2 cellular contexts compared by ENCODE assay signal in the genomic region with DNA sequence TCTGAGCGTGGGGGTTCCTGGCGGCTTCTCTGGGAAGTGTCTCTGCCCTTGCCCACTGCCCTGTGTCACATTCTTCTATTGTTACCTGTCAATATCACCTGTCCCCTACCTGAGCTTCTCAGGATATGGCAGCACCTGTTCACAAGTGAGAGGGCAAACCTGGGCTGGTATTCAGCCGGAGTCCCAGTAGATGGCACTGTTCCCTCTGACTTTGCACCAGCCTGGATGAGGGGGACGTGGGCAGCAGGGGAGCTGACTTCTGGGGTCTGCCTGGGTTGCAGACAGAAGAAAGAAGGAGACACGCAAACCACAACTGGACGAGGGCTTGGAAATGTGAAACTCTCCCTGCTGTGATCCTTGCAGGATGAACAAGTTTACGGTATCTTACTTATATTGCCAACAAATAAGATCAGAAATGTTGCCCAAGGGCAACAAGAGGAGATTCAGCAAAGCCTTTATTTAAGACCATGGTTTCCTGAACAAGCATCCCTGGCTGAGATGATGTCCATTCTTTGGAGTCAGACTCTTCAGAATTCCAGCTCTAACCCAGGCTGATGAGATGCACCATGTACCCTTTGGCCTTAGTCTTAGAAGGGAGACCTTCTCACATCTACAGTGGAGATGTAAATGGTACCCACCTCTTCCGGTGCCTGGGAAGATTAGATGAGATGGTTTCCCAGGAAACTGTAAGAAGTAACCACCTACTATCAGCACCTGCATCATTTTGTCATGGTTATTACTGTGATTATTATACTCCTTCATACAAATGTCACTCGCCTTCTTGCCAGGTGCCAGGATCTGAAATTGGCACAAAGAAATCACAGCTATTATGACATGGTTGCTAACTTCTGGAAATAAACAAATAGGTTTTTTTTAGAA.
TF ChIP-seq lines count a peak whose summit lies in the region.

No MANE protein-coding gene starts in this region.

TF ChIP-seq in A549, 52 proteins besides CTCF, POLR2A, EP300 and RAD21 (continued from another document):
- TF ChIP-seq, protein P1, sequence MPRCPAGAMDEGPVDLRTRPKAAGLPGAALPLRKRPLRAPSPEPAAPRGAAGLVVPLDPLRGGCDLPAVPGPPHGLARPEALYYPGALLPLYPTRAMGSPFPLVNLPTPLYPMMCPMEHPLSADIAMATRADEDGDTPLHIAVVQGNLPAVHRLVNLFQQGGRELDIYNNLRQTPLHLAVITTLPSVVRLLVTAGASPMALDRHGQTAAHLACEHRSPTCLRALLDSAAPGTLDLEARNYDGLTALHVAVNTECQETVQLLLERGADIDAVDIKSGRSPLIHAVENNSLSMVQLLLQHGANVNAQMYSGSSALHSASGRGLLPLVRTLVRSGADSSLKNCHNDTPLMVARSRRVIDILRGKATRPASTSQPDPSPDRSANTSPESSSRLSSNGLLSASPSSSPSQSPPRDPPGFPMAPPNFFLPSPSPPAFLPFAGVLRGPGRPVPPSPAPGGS (IDR thresholded peaks at IDR 0.05), result no peak
- TF ChIP-seq CHD4 (IDR thresholded peaks at IDR 0.05; ENCODE audit: borderline replicate concordance), result no peak
- TF ChIP-seq SMC3 (IDR thresholded peaks at IDR 0.05), result peak; percentile 59
- TF ChIP-seq EHF (CRISPR knock-in tag; IDR thresholded peaks at IDR 0.05), result no peak
- TF ChIP-seq CBX8 (IDR thresholded peaks at IDR 0.05), result no peak
- no peak for TF ChIP-seq JUNB (IDR thresholded peaks at IDR 0.05)

TF ChIP-seq in GM23338, 12 proteins besides CTCF, POLR2A, EP300 and RAD21 (continued from another document):
- TF ChIP-seq, protein P2, sequence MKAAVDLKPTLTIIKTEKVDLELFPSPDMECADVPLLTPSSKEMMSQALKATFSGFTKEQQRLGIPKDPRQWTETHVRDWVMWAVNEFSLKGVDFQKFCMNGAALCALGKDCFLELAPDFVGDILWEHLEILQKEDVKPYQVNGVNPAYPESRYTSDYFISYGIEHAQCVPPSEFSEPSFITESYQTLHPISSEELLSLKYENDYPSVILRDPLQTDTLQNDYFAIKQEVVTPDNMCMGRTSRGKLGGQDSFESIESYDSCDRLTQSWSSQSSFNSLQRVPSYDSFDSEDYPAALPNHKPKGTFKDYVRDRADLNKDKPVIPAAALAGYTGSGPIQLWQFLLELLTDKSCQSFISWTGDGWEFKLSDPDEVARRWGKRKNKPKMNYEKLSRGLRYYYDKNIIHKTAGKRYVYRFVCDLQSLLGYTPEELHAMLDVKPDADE (IDR thresholded peaks at IDR 0.05), result no peak
- TF ChIP-seq, protein P3, sequence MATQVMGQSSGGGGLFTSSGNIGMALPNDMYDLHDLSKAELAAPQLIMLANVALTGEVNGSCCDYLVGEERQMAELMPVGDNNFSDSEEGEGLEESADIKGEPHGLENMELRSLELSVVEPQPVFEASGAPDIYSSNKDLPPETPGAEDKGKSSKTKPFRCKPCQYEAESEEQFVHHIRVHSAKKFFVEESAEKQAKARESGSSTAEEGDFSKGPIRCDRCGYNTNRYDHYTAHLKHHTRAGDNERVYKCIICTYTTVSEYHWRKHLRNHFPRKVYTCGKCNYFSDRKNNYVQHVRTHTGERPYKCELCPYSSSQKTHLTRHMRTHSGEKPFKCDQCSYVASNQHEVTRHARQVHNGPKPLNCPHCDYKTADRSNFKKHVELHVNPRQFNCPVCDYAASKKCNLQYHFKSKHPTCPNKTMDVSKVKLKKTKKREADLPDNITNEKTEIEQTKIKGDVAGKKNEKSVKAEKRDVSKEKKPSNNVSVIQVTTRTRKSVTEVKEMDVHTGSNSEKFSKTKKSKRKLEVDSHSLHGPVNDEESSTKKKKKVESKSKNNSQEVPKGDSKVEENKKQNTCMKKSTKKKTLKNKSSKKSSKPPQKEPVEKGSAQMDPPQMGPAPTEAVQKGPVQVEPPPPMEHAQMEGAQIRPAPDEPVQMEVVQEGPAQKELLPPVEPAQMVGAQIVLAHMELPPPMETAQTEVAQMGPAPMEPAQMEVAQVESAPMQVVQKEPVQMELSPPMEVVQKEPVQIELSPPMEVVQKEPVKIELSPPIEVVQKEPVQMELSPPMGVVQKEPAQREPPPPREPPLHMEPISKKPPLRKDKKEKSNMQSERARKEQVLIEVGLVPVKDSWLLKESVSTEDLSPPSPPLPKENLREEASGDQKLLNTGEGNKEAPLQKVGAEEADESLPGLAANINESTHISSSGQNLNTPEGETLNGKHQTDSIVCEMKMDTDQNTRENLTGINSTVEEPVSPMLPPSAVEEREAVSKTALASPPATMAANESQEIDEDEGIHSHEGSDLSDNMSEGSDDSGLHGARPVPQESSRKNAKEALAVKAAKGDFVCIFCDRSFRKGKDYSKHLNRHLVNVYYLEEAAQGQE (IDR thresholded peaks at IDR 0.05; ENCODE audit: unreplicated experiment), result no peak
- TF ChIP-seq, protein P4, sequence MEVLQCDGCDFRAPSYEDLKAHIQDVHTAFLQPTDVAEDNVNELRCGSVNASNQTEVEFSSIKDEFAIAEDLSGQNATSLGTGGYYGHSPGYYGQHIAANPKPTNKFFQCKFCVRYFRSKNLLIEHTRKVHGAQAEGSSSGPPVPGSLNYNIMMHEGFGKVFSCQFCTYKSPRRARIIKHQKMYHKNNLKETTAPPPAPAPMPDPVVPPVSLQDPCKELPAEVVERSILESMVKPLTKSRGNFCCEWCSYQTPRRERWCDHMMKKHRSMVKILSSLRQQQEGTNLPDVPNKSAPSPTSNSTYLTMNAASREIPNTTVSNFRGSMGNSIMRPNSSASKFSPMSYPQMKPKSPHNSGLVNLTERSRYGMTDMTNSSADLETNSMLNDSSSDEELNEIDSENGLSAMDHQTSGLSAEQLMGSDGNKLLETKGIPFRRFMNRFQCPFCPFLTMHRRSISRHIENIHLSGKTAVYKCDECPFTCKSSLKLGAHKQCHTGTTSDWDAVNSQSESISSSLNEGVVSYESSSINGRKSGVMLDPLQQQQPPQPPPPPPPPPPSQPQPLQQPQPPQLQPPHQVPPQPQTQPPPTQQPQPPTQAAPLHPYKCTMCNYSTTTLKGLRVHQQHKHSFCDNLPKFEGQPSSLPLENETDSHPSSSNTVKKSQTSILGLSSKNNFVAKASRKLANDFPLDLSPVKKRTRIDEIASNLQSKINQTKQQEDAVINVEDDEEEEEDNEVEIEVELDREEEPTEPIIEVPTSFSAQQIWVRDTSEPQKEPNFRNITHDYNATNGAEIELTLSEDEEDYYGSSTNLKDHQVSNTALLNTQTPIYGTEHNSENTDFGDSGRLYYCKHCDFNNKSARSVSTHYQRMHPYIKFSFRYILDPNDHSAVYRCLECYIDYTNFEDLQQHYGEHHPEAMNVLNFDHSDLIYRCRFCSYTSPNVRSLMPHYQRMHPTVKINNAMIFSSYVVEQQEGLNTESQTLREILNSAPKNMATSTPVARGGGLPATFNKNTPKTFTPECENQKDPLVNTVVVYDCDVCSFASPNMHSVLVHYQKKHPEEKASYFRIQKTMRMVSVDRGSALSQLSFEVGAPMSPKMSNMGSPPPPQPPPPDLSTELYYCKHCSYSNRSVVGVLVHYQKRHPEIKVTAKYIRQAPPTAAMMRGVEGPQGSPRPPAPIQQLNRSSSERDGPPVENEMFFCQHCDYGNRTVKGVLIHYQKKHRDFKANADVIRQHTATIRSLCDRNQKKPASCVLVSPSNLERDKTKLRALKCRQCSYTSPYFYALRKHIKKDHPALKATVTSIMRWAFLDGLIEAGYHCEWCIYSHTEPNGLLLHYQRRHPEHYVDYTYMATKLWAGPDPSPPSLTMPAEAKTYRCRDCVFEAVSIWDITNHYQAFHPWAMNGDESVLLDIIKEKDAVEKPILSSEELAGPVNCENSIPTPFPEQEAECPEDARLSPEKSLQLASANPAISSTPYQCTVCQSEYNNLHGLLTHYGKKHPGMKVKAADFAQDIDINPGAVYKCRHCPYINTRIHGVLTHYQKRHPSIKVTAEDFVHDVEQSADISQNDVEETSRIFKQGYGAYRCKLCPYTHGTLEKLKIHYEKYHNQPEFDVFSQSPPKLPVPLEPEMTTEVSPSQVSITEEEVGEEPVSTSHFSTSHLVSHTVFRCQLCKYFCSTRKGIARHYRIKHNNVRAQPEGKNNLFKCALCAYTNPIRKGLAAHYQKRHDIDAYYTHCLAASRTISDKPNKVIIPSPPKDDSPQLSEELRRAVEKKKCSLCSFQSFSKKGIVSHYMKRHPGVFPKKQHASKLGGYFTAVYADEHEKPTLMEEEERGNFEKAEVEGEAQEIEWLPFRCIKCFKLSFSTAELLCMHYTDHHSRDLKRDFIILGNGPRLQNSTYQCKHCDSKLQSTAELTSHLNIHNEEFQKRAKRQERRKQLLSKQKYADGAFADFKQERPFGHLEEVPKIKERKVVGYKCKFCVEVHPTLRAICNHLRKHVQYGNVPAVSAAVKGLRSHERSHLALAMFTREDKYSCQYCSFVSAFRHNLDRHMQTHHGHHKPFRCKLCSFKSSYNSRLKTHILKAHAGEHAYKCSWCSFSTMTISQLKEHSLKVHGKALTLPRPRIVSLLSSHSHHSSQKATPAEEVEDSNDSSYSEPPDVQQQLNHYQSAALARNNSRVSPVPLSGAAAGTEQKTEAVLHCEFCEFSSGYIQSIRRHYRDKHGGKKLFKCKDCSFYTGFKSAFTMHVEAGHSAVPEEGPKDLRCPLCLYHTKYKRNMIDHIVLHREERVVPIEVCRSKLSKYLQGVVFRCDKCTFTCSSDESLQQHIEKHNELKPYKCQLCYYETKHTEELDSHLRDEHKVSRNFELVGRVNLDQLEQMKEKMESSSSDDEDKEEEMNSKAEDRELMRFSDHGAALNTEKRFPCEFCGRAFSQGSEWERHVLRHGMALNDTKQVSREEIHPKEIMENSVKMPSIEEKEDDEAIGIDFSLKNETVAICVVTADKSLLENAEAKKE (CRISPR knock-in tag; IDR thresholded peaks at IDR 0.05), result no peak
